Comparison of ENCODE assay signal across 28 cellular contexts in genomic region chr1:183308719-183309118, GRCh38.
"Had no signal": no experiment of that assay in that cellular context is flagged by ENCODE, and none has a peak within 500 bp of the region (broad histone marks: within the 10 kb centered on the region; RNA-seq: fewer than 3 reads in every experiment).

No MANE protein-coding gene starts in this region.

- H3K27ac Mint-ChIP-seq: dendritic cell treated with granulocyte-macrophage colony-stimulating factor and Interleukin-4, amounts not matched to agents 40 ng/mL and 50 ng/mL, for 4 days; memory B cell; naive thymus-derived CD4-positive, alpha-beta T cell had no signal

- H2AFZ ChIP-seq: hepatocyte had no signal

- H3K79me2 ChIP-seq: hepatocyte had no signal

- ATAC-seq: foreskin keratinocyte; gastroesophageal sphincter; heart left ventricle; left lobe of liver; naive thymus-derived CD4-positive, alpha-beta T cell; psoas muscle; right cardiac atrium had no signal

- H3K9me3 ChIP-seq: colonic mucosa, esophagus muscularis mucosa, gastroesophageal sphincter, heart left ventricle, ovary, psoas muscle, testis, transverse colon had no signal

- DNase-seq: colonic mucosa; effector CD8-positive, alpha-beta T cell; foreskin keratinocyte; heart left ventricle; kidney; midbrain; naive thymus-derived CD4-positive, alpha-beta T cell; occipital lobe; ovary; posterior cingulate gyrus; psoas muscle; right cardiac atrium; small intestine; stimulated activated CD4-positive, alpha-beta T cell treated with anti-CD3 and anti-CD28 coated beads, Interleukin-1b, Interleukin-23, amount 100 ng/mL, for 48 hours; stimulated activated CD4-positive, alpha-beta T cell treated with anti-CD3 and anti-CD28 coated beads, Interleukin-4, amount 100 ng/mL, for 1 hour; stimulated activated CD8-positive, alpha-beta memory T cell treated with anti-CD3 and anti-CD28 coated beads, Interleukin-4, amount 100 ng/mL, for 48 hours; stimulated activated naive CD4-positive, alpha-beta T cell; substantia nigra; testis; transverse colon had no signal

- H3K36me3 ChIP-seq: colonic mucosa, esophagus muscularis mucosa, gastroesophageal sphincter, heart left ventricle, ovary, transverse colon had no signal

- H3K36me3 Mint-ChIP-seq: memory B cell; naive thymus-derived CD4-positive, alpha-beta T cell had no signal

- H3K4me1 ChIP-seq: colonic mucosa, psoas muscle had no signal

- H3K27ac ChIP-seq: colonic mucosa, esophagus muscularis mucosa, foreskin keratinocyte, hepatocyte, ovary, psoas muscle, testis, transverse colon had no signal

- H3K27me3 ChIP-seq: colonic mucosa, esophagus muscularis mucosa, foreskin keratinocyte, gastroesophageal sphincter, heart left ventricle, hepatocyte, ovary, testis, transverse colon had no signal

- H3K4me3 Mint-ChIP-seq: central memory CD8-positive, alpha-beta T cell; dendritic cell treated with granulocyte-macrophage colony-stimulating factor and Interleukin-4, amounts not matched to agents 40 ng/mL and 50 ng/mL, for 4 days; memory B cell; naive thymus-derived CD4-positive, alpha-beta T cell had no signal

- H3K27me3 Mint-ChIP-seq: dendritic cell treated with granulocyte-macrophage colony-stimulating factor and Interleukin-4, amounts not matched to agents 40 ng/mL and 50 ng/mL, for 4 days had no signal

- H3K4me2 ChIP-seq: hepatocyte had no signal

- H3K4me1 Mint-ChIP-seq: central memory CD8-positive, alpha-beta T cell; naive thymus-derived CD4-positive, alpha-beta T cell had no signal

- H3K9me3 Mint-ChIP-seq: central memory CD8-positive, alpha-beta T cell; dendritic cell treated with granulocyte-macrophage colony-stimulating factor and Interleukin-4, amounts not matched to agents 40 ng/mL and 50 ng/mL, for 4 days; memory B cell; naive thymus-derived CD4-positive, alpha-beta T cell had no signal

- H3K4me3 ChIP-seq: colonic mucosa, esophagus muscularis mucosa, gastroesophageal sphincter, heart left ventricle, hepatocyte, lung, ovary, psoas muscle, testis, transverse colon had no signal
